ENCODE assay signal across 1 cellular context in the genomic region with DNA sequence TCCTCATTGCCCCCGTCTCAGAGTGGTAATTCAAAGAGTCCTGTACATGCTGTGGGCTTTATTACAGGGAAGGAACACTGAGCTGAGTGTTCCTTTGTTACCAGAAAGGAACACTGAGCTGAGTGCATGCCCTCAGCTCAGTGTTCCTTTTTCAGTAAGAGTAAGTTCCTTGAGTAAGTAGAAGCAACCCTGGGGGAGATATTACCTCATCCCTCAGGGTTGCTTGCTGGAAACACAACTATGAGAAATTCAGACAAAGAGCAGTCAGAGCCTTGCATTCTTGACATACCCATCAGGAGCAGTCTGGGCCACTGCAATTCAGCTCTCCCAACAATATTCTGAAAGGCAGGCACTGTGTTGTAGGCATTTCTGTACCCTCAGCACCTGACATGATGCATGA.
TF ChIP-seq lines count a peak whose summit lies in the region.

No MANE protein-coding gene starts in this region.

TF ChIP-seq in GM23338, 12 proteins besides CTCF, POLR2A, EP300 and RAD21 (continued from another document):
- TF ChIP-seq, protein P1, sequence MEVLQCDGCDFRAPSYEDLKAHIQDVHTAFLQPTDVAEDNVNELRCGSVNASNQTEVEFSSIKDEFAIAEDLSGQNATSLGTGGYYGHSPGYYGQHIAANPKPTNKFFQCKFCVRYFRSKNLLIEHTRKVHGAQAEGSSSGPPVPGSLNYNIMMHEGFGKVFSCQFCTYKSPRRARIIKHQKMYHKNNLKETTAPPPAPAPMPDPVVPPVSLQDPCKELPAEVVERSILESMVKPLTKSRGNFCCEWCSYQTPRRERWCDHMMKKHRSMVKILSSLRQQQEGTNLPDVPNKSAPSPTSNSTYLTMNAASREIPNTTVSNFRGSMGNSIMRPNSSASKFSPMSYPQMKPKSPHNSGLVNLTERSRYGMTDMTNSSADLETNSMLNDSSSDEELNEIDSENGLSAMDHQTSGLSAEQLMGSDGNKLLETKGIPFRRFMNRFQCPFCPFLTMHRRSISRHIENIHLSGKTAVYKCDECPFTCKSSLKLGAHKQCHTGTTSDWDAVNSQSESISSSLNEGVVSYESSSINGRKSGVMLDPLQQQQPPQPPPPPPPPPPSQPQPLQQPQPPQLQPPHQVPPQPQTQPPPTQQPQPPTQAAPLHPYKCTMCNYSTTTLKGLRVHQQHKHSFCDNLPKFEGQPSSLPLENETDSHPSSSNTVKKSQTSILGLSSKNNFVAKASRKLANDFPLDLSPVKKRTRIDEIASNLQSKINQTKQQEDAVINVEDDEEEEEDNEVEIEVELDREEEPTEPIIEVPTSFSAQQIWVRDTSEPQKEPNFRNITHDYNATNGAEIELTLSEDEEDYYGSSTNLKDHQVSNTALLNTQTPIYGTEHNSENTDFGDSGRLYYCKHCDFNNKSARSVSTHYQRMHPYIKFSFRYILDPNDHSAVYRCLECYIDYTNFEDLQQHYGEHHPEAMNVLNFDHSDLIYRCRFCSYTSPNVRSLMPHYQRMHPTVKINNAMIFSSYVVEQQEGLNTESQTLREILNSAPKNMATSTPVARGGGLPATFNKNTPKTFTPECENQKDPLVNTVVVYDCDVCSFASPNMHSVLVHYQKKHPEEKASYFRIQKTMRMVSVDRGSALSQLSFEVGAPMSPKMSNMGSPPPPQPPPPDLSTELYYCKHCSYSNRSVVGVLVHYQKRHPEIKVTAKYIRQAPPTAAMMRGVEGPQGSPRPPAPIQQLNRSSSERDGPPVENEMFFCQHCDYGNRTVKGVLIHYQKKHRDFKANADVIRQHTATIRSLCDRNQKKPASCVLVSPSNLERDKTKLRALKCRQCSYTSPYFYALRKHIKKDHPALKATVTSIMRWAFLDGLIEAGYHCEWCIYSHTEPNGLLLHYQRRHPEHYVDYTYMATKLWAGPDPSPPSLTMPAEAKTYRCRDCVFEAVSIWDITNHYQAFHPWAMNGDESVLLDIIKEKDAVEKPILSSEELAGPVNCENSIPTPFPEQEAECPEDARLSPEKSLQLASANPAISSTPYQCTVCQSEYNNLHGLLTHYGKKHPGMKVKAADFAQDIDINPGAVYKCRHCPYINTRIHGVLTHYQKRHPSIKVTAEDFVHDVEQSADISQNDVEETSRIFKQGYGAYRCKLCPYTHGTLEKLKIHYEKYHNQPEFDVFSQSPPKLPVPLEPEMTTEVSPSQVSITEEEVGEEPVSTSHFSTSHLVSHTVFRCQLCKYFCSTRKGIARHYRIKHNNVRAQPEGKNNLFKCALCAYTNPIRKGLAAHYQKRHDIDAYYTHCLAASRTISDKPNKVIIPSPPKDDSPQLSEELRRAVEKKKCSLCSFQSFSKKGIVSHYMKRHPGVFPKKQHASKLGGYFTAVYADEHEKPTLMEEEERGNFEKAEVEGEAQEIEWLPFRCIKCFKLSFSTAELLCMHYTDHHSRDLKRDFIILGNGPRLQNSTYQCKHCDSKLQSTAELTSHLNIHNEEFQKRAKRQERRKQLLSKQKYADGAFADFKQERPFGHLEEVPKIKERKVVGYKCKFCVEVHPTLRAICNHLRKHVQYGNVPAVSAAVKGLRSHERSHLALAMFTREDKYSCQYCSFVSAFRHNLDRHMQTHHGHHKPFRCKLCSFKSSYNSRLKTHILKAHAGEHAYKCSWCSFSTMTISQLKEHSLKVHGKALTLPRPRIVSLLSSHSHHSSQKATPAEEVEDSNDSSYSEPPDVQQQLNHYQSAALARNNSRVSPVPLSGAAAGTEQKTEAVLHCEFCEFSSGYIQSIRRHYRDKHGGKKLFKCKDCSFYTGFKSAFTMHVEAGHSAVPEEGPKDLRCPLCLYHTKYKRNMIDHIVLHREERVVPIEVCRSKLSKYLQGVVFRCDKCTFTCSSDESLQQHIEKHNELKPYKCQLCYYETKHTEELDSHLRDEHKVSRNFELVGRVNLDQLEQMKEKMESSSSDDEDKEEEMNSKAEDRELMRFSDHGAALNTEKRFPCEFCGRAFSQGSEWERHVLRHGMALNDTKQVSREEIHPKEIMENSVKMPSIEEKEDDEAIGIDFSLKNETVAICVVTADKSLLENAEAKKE (CRISPR knock-in tag; IDR thresholded peaks at IDR 0.05), result no peak
- TF ChIP-seq POLR2AphosphoS5 (IDR thresholded peaks at IDR 0.05; ENCODE audit: low read depth), result no peak
- TF ChIP-seq JUNB (IDR thresholded peaks at IDR 0.05; ENCODE audit: unreplicated experiment), result no peak
- TF ChIP-seq, protein P2, sequence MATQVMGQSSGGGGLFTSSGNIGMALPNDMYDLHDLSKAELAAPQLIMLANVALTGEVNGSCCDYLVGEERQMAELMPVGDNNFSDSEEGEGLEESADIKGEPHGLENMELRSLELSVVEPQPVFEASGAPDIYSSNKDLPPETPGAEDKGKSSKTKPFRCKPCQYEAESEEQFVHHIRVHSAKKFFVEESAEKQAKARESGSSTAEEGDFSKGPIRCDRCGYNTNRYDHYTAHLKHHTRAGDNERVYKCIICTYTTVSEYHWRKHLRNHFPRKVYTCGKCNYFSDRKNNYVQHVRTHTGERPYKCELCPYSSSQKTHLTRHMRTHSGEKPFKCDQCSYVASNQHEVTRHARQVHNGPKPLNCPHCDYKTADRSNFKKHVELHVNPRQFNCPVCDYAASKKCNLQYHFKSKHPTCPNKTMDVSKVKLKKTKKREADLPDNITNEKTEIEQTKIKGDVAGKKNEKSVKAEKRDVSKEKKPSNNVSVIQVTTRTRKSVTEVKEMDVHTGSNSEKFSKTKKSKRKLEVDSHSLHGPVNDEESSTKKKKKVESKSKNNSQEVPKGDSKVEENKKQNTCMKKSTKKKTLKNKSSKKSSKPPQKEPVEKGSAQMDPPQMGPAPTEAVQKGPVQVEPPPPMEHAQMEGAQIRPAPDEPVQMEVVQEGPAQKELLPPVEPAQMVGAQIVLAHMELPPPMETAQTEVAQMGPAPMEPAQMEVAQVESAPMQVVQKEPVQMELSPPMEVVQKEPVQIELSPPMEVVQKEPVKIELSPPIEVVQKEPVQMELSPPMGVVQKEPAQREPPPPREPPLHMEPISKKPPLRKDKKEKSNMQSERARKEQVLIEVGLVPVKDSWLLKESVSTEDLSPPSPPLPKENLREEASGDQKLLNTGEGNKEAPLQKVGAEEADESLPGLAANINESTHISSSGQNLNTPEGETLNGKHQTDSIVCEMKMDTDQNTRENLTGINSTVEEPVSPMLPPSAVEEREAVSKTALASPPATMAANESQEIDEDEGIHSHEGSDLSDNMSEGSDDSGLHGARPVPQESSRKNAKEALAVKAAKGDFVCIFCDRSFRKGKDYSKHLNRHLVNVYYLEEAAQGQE (IDR thresholded peaks at IDR 0.05; ENCODE audit: unreplicated experiment), result no peak
- no peak for TF ChIP-seq ZNF114 (CRISPR knock-in tag; IDR thresholded peaks at IDR 0.05)
- TF ChIP-seq, protein P3, sequence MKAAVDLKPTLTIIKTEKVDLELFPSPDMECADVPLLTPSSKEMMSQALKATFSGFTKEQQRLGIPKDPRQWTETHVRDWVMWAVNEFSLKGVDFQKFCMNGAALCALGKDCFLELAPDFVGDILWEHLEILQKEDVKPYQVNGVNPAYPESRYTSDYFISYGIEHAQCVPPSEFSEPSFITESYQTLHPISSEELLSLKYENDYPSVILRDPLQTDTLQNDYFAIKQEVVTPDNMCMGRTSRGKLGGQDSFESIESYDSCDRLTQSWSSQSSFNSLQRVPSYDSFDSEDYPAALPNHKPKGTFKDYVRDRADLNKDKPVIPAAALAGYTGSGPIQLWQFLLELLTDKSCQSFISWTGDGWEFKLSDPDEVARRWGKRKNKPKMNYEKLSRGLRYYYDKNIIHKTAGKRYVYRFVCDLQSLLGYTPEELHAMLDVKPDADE (IDR thresholded peaks at IDR 0.05), result no peak
- no peak for TF ChIP-seq STAT1 (IDR thresholded peaks at IDR 0.05; ENCODE audit: unreplicated experiment)
- TF ChIP-seq NANOG (IDR thresholded peaks at IDR 0.05; ENCODE audit: borderline replicate concordance), result no peak
- TF ChIP-seq EZH2phosphoT487 (IDR thresholded peaks at IDR 0.05; ENCODE audit: unreplicated experiment), result no peak
- TF ChIP-seq CREB1 (CRISPR knock-in tag; IDR thresholded peaks at IDR 0.05; ENCODE audit: low read depth), result no peak
